ENCODE assay signal across 8 cellular contexts in the genomic region with DNA sequence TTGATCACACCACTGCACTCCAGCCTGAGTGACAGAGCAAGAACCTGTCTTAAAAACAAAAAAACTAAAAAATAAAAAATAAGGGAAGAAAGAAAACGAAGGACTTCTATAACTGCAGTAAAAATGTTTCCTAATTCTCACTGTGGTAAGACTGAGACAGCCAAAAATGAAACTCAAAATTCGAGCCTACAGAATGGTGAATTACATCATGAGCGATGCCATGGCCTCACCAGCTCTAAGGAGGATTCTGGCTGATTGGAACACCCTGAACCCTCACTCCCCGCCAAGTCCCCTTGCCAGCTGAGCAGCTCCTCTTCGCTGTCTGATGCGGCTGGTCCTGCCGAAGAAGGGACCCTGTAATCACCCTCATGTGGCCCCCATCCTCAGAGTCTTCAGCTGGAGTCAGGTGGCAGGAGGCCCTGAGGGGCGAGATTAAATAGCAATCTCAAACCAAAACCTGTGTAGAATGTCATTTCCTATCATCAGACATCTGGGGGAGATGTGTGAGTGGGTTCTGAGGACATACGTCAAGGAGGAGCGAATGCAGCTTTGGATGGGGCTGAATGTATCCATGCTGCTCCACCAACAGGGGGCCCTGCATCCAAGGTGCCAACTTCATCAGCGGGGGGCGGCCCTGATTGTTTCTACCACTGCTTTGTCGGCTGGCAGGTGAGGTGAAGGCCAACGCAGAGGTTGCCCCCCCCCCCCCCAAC. TPM values are rescaled to one million over a fixed set of nuclear protein-coding genes. Genes with fewer than 3 reads are reported as not detected.
A peak's percentile ranks its signal among the peaks of the same experiment; 100 is the strongest.
DNase-seq lines count a peak whose midpoint lies in the region; ATAC-seq, FAIRE-seq and TF ChIP-seq lines count a peak whose summit lies in the region.

No MANE protein-coding gene starts in this region.

- H3K4me1 ChIP-seq in body of pancreas (peaks cover 11% of the 10 kb centered on the region), mucosa of descending colon (ENCODE audit: low read depth) (no peaks in the 10 kb centered on the region)

- H3K4me3 ChIP-seq in body of pancreas = no peak overlapping the region
- no peak overlapping the region for H3K4me3 ChIP-seq in mucosa of descending colon

- H3K36me3 Mint-ChIP-seq in mesothelial cell of epicardium = no peaks in the 10 kb centered on the region

- peak overlapping the region; percentile 4 for H3K27ac Mint-ChIP-seq in mesothelial cell of epicardium

- no peak for TF ChIP-seq POLR2A in body of pancreas (IDR thresholded peaks at IDR 0.05)

- H3K4me1 Mint-ChIP-seq in mesothelial cell of epicardium = peaks cover 17% of the 10 kb centered on the region

- no peak overlapping the region for H3K4me3 Mint-ChIP-seq in mesothelial cell of epicardium

- TF ChIP-seq CTCF in D721Med (IDR thresholded peaks at IDR 0.05; ENCODE audit: insufficient read depth, missing control alignments) (peak; percentile 10), body of pancreas (IDR thresholded peaks at IDR 0.05) (peak in 6 of 7 experiments; percentile 21 to 53 (median 34)), mesothelial cell of epicardium (IDR thresholded peaks at IDR 0.05; ENCODE audit: unreplicated experiment) (peak; percentile 18), mucosa of descending colon (IDR thresholded peaks at IDR 0.05) (no peak)

- no peak for ATAC-seq in body of pancreas
- no peak for ATAC-seq in GM19035 (IDR thresholded peaks at IDR 0.05; ENCODE audit: unreplicated experiment)
- ATAC-seq in mucosa of descending colon = no peak
- no peak for ATAC-seq in GM18861 (IDR thresholded peaks at IDR 0.05; ENCODE audit: unreplicated experiment)

- H3K27ac ChIP-seq in body of pancreas = peak overlapping the region in 2 of 4 donors; percentile 6 to 82

- H3K9me3 Mint-ChIP-seq in mesothelial cell of epicardium = peaks cover 9% of the 10 kb centered on the region

- FAIRE-seq in D721Med (lab: Jason Lieb, UNC) = no peak

- no peaks in the 10 kb centered on the region for H3K9me3 ChIP-seq in body of pancreas
- H3K9me3 ChIP-seq in mucosa of descending colon = no peaks in the 10 kb centered on the region

- TF ChIP-seq EP300 in Ishikawa (IDR thresholded peaks at IDR 0.05; ENCODE audit: borderline replicate concordance) = no peak

- H3K36me3 ChIP-seq in body of pancreas (replicated peaks in 1 of 2; ENCODE audit: insufficient read depth in 1 of 2, low read depth in 2 of 2) (no peaks in the 10 kb centered on the region), mucosa of descending colon (ENCODE audit: low read depth) (no peaks in the 10 kb centered on the region)

- no peaks in the 10 kb centered on the region for H3K27me3 Mint-ChIP-seq in mesothelial cell of epicardium (ENCODE audit: low read depth)

- TF ChIP-seq RAD21 in Ishikawa (IDR thresholded peaks at IDR 0.05; ENCODE audit: low read depth) = peak; percentile 43; the same call in 1 of the 2 replicates

- intact Hi-C loops in body of pancreas (cut with DNase I) = no loop called here
- intact Hi-C loops in mucosa of descending colon (cut with DNase I, micrococcal nuclease) = no loop called here

- WGBS in body of pancreas, 2 donors = 56 to 69% methylated on average over 8 to 14 of the region's 14 CpGs

- DNase-seq in D721Med (ENCODE audit: insufficient read length, low spot score) (no peak), body of pancreas (peak in 1 of 4 donors; percentile 45), mesothelial cell of epicardium (ENCODE audit: low spot score in 2 of 2, unreplicated experiment in 2 of 2) (no peak), mucosa of descending colon (no peak), NK-92 (lab: John Stamatoyannopoulos, UW; ENCODE audit: unreplicated experiment) (no peak)

- H3K27me3 ChIP-seq in body of pancreas = no peaks in the 10 kb centered on the region

TF ChIP-seq in Ishikawa, 13 proteins besides CTCF, POLR2A, EP300 and RAD21:
- TF ChIP-seq TAF1 (IDR thresholded peaks at IDR 0.05; ENCODE audit: low read depth) = no peak
- TF ChIP-seq EGR1 (IDR thresholded peaks at IDR 0.05) = no peak
- no peak for TF ChIP-seq YY1 (IDR thresholded peaks at IDR 0.05; ENCODE audit: low read depth)
- TF ChIP-seq CEBPB (IDR thresholded peaks at IDR 0.05) = no peak
TF ChIP-seq in Ishikawa: peak in this region for 0.

RNA-seq across cellular contexts. Expression of gene PDGFB, which starts 29.2 kb away (rescaled TPM):
- 10 to 100 TPM in 1 of 2 donors, 1 to 10 TPM in 1; 7.0 to 15.8 TPM for total RNA-seq in body of pancreas
- 14.2 to 15.2 TPM (median 14.7 TPM) in 3 replicates for total RNA-seq in mesothelial cell of epicardium
- total RNA-seq in mucosa of descending colon = 10 to 100 TPM in 1 of 3 donors, 1 to 10 TPM in 2; 1.8 to 16.6 (median 5.4) TPM
